ENCODE assay signal across 8 cellular contexts in genomic region chr6:18154507-18155272, GRCh38. TPM values are rescaled to one million over a fixed set of nuclear protein-coding genes. Genes with fewer than 3 reads are reported as not detected.
DNase-seq lines count a peak whose midpoint lies in the region; ATAC-seq and TF ChIP-seq lines count a peak whose summit lies in the region.

Gene TPMT (minus strand): TSS chr6:18155077. CDS start chr6:18149127, 5,950 bp downstream.

- H3K27ac ChIP-seq in adrenal gland = peak within 1 kb of the TSS; percentile 57 to 97 (median 80)
- H3K27ac ChIP-seq in skeletal muscle tissue (ENCODE audit: low read depth, low read length) = peak within 1 kb of the TSS; percentile 78

- WGBS in adrenal gland, 4 donors = 0 to 2% (median 0%) methylated on average over 24 to 49 of the region's 54 CpGs

- peak; percentile 73 for ATAC-seq in GM18907 (IDR thresholded peaks at IDR 0.05; ENCODE audit: unreplicated experiment)
- peak; percentile 48 for ATAC-seq in HG03108 (IDR thresholded peaks at IDR 0.05; ENCODE audit: unreplicated experiment)

- intact Hi-C loops in adrenal gland (cut with DNase I) = loop anchor here (10.0 kb wide), 1 partner anchor 110 kb away; the partner anchor contains the start of gene DEK (in 2 of the 2)

- H3K36me3 ChIP-seq in BJ (ENCODE audit: control insufficient read depth, insufficient read depth, low read length) = no peaks in the 10 kb centered on the region
- peaks cover 0 to 2% of the 10 kb centered on the region in 2 donors for H3K36me3 ChIP-seq in adrenal gland (replicated peaks in 1 of 2)
- peaks cover 0 to 1% (median 0%) of the 10 kb centered on the region in 3 donors for H3K36me3 ChIP-seq in skeletal muscle tissue (ENCODE audit: control insufficient read depth in 3 of 3, insufficient read depth in 3 of 3, low read length in 3 of 3)

- DNase-seq in BJ (ENCODE audit: low read depth) = no peak
- peak; percentile 90 for DNase-seq in NCI-H446 treated with DMSO at 0.1 percent for 48 hours (lab: John Stamatoyannopoulos, UW)
- peak; percentile 28 to 99 (median 50) for DNase-seq in adrenal gland
- DNase-seq in iPS DF 4.7 (ENCODE audit: extremely low read depth, low spot score) = peak; percentile 58
- no peak for DNase-seq in islet precursor cell

- CTCF ChIA-PET in BJ (lab: Yijun Ruan, JAX) = interaction anchor here (2.2 kb wide), 1 partner anchor 13 kb away, joined by 5 read pairs; no protein-coding TSS in a partner anchor

- H3K9ac ChIP-seq in skeletal muscle tissue (ENCODE audit: low read depth in 1 of 3, low read length in 3 of 3) = peak within 1 kb of the TSS; percentile 91 to 99 (median 94)

- H3K27me3 ChIP-seq in BJ (ENCODE audit: control insufficient read depth, insufficient read depth, low read length) = no peaks in the 10 kb centered on the region
- H3K27me3 ChIP-seq in adrenal gland = no peaks in the 10 kb centered on the region
- H3K27me3 ChIP-seq in skeletal muscle tissue (ENCODE audit: control insufficient read depth in 3 of 3, insufficient read depth in 3 of 3, low read length in 3 of 3) = no peaks in the 10 kb centered on the region

- H3K9me3 ChIP-seq in adrenal gland (replicated peaks in 1 of 3) = no peaks in the 10 kb centered on the region
- H3K9me3 ChIP-seq in skeletal muscle tissue (ENCODE audit: control insufficient read depth in 3 of 3, low read length in 3 of 3) = no peaks in the 10 kb centered on the region

- TF ChIP-seq CTCF in BJ (IDR thresholded peaks at IDR 0.05; ENCODE audit: insufficient read depth, low read depth, low read length) = no peak
- no peak for TF ChIP-seq CTCF in adrenal gland (IDR thresholded peaks at IDR 0.05)

- H3K4me1 ChIP-seq in adrenal gland (replicated peaks in 1 of 2) (peaks cover 10 to 26% of the 10 kb centered on the region in 2 donors), skeletal muscle tissue (ENCODE audit: control insufficient read depth in 3 of 3, insufficient read depth in 3 of 3, low read length in 3 of 3) (peaks cover 3 to 12% (median 9%) of the 10 kb centered on the region in 3 donors)

- peak within 1 kb of the TSS; percentile 93 for H3K4me3 ChIP-seq in BJ (ENCODE audit: low read depth, low read length)
- H3K4me3 ChIP-seq in adrenal gland = peak within 1 kb of the TSS; percentile 69 to 98 (median 90)
- H3K4me3 ChIP-seq in skeletal muscle tissue (ENCODE audit: low read length in 3 of 3) = peak within 1 kb of the TSS; percentile 90 to 99 (median 95)

- POLR2A ChIA-PET in BJ (lab: Charles Lee) = interaction anchor here (0.6 kb wide), 1 partner anchor 234 kb away, joined by 3 read pairs; no protein-coding TSS in a partner anchor

- TF ChIP-seq POLR2A in adrenal gland (IDR thresholded peaks at IDR 0.05) = peak; percentile 77 to 94

RNA-seq across cellular contexts. Expression of gene TPMT, which starts in this region (rescaled TPM):
- polyA plus RNA-seq in BJ (2011; rRNA removed) (10.9 and 18.0 TPM in 2 replicates), adrenal gland (10 to 100 TPM; 18.4 to 87.2 (median 21.4) TPM)
- polyA minus RNA-seq in BJ (2011; rRNA and poly(A)+ RNA removed) = 3.7 and 3.8 TPM in 2 replicates
- total RNA-seq in adrenal gland (10 to 100 TPM; 13.3 to 52.0 (median 18.1) TPM), skeletal muscle tissue (2.1 TPM)

Comparison
In these comparisons a context has a peak if more than half of its experiments do, and no peak if none do; other contexts are left out.
1. DNase-seq: peak in NCI-H446 treated with DMSO at 0.1 percent for 48 hours (single experiment), adrenal gland (7 of 7) and iPS DF 4.7 (single experiment); none in BJ (single experiment) and islet precursor cell (single experiment).
2. Peak in every context shown above with its lines, with median percentiles within 50 percentile points of each other: H3K4me3 ChIP-seq.